8 cellular contexts compared by ENCODE assay signal in genomic region chr1:12229835-12230548, GRCh38. TPM values are rescaled to one million over a fixed set of nuclear protein-coding genes. Genes with fewer than 3 reads are reported as not detected.
DNase-seq lines count a peak whose midpoint lies in the region; ATAC-seq and TF ChIP-seq lines count a peak whose summit lies in the region.

Gene VPS13D, plus strand, starts transcription at chr1:12230030. Its CDS starts 4,237 bp downstream, at chr1:12234267.

- POLR2A ChIA-PET in SK-N-SH (lab: Yijun Ruan, JAX): no interaction called here

- peaks cover 42% of the 10 kb centered on the region for H3K79me2 ChIP-seq in SK-N-SH (ENCODE audit: insufficient read depth)

- 0% methylated on average over 3 of the region's 77 CpGs for WGBS in SK-N-SH (ENCODE audit: low lambda C conversion rate)

- CTCF ChIA-PET in SK-N-SH (lab: Yijun Ruan, JAX): interaction anchor here (0.8 to 6.5 kb wide), 14 partner anchors 9 to 429 kb away, joined by 3 to 45 read pairs (median 5); no protein-coding TSS in a partner anchor
- CTCF ChIA-PET in activated naive CD4-positive, alpha-beta T cell treated with anti-CD3 and anti-CD28 coated beads, Interleukin-2, amount 10 ng/mL, durations not matched to agents 7 days and 5 days (lab: Charles Lee): interaction anchor here (2.2 kb wide), 2 partner anchors 20 to 105 kb away, joined by 7 to 9 read pairs; no protein-coding TSS in a partner anchor

- peak within 1 kb of the TSS; percentile 86 for H3K4me3 Mint-ChIP-seq in activated naive CD4-positive, alpha-beta T cell treated with anti-CD3 and anti-CD28 coated beads, Interleukin-2, amount 10 ng/mL, durations not matched to agents 7 days and 5 days

- no peak; a peak in 1 of 4 replicates for TF ChIP-seq EP300 in SK-N-SH (IDR thresholded peaks at IDR 0.05; ENCODE audit: borderline replicate concordance in 1 of 2, low read depth in 1 of 2, low read length in 1 of 2)

- TF ChIP-seq RAD21 in SK-N-SH (IDR thresholded peaks at IDR 0.05; ENCODE audit: low read length): peak; percentile 17; the same call in 1 of the 2 replicates

- H3K27ac ChIP-seq in SK-N-SH (ENCODE audit: low read depth in 2 of 2, low read length in 1 of 2) (peak within 1 kb of the TSS in 1 of 2 experiments; percentile 43; a peak in 1 of 4 replicates), temporal lobe (ENCODE audit: low read depth, low read length) (no peak within 1 kb of the TSS)

- H3K9me3 ChIP-seq in SK-N-SH: no peaks in the 10 kb centered on the region

- peak within 1 kb of the TSS; percentile 76 to 85 for H3K4me3 ChIP-seq in SK-N-SH (ENCODE audit: low read depth in 2 of 2, low read length in 1 of 2)

- H3K27me3 ChIP-seq in SK-N-SH (ENCODE audit: insufficient read depth): no peaks in the 10 kb centered on the region

- TF ChIP-seq CTCF in SK-N-SH (IDR thresholded peaks at IDR 0.05): peak; percentile 85
- peak in 2 of 3 donors; percentile 44 to 75 for TF ChIP-seq CTCF in omental fat pad (IDR thresholded peaks at IDR 0.05)

- H3K9ac ChIP-seq in SK-N-SH: peak within 1 kb of the TSS; percentile 87

- H3K9me2 ChIP-seq in SK-N-SH: no peaks in the 10 kb centered on the region

- peaks cover 19% of the 10 kb centered on the region for H3K4me1 Mint-ChIP-seq in activated naive CD4-positive, alpha-beta T cell treated with anti-CD3 and anti-CD28 coated beads, Interleukin-2, amount 10 ng/mL, durations not matched to agents 7 days and 5 days

- H3F3A ChIP-seq in SK-N-SH (replicated peaks; ENCODE audit: insufficient read depth): no peaks in the 10 kb centered on the region

- H3K4me1 ChIP-seq in SK-N-SH (ENCODE audit: control insufficient read depth in 1 of 2, insufficient read depth in 2 of 2, low read depth in 1 of 2, low read length in 1 of 2): peaks cover 6 to 7% of the 10 kb centered on the region in 2 experiments; a peak in 2 of 4 replicates

- H3K36me3 ChIP-seq in SK-N-SH (replicated peaks in 1 of 2; ENCODE audit: control insufficient read depth in 1 of 2, insufficient read depth in 2 of 2, low read length in 1 of 2): peaks cover 0 to 8% of the 10 kb centered on the region in 2 experiments

- peak; percentile 93 for DNase-seq in DMS53 (lab: John Stamatoyannopoulos, UW)
- peak; percentile 67 for DNase-seq in KG1 (lab: John Stamatoyannopoulos, UW)
- DNase-seq in SK-N-SH: peak; percentile 96
- DNase-seq in activated naive CD4-positive, alpha-beta T cell treated with anti-CD3 and anti-CD28 coated beads, Interleukin-2, amount 10 ng/mL, durations not matched to agents 7 days and 5 days: peak; percentile 88
- no peak for DNase-seq in glomerular endothelial cell (ENCODE audit: extremely low read depth, low read depth, low spot score)
- DNase-seq in omental fat pad (ENCODE audit: low spot score): peak; percentile 73

- peak within 1 kb of the TSS; percentile 99 for H3K4me2 ChIP-seq in SK-N-SH

- peak within 1 kb of the TSS; percentile 70 for H2AFZ ChIP-seq in SK-N-SH (ENCODE audit: low read depth)

- no peaks in the 10 kb centered on the region for H3K9me3 Mint-ChIP-seq in activated naive CD4-positive, alpha-beta T cell treated with anti-CD3 and anti-CD28 coated beads, Interleukin-2, amount 10 ng/mL, durations not matched to agents 7 days and 5 days

- peak; percentile 52 for ATAC-seq in GM21447 (IDR thresholded peaks at IDR 0.05; ENCODE audit: unreplicated experiment)
- peak; percentile 82 for ATAC-seq in omental fat pad (ENCODE audit: low FRiP score)

- 0 out of 2 replicates have a peak, but pooled peaks cover 12% of the 10 kb centered on the region for H4K20me1 ChIP-seq in SK-N-SH (ENCODE audit: insufficient read depth)

- peaks cover 3% of the 10 kb centered on the region for H3K36me3 Mint-ChIP-seq in activated naive CD4-positive, alpha-beta T cell treated with anti-CD3 and anti-CD28 coated beads, Interleukin-2, amount 10 ng/mL, durations not matched to agents 7 days and 5 days

- H3K27ac Mint-ChIP-seq in activated naive CD4-positive, alpha-beta T cell treated with anti-CD3 and anti-CD28 coated beads, Interleukin-2, amount 10 ng/mL, durations not matched to agents 7 days and 5 days: peak within 1 kb of the TSS; percentile 81

- peaks cover 18% of the 10 kb centered on the region for H3K27me3 Mint-ChIP-seq in activated naive CD4-positive, alpha-beta T cell treated with anti-CD3 and anti-CD28 coated beads, Interleukin-2, amount 10 ng/mL, durations not matched to agents 7 days and 5 days

TF ChIP-seq in SK-N-SH, 30 proteins besides CTCF, POLR2A, EP300 and RAD21 (continues in another document):
- TF ChIP-seq SMC3 (IDR thresholded peaks at IDR 0.05; ENCODE audit: low read depth, low read length): peak; percentile 42
- no peak; the same call in 1 of the 2 replicates for TF ChIP-seq MXI1 (IDR thresholded peaks at IDR 0.05; ENCODE audit: low read depth, low read length)
- TF ChIP-seq EZH2phosphoT487 (IDR thresholded peaks at IDR 0.05; ENCODE audit: borderline replicate concordance, low read depth): no peak
- peak; percentile 43 for TF ChIP-seq NRF1 (IDR thresholded peaks at IDR 0.05; ENCODE audit: low read depth, low read length)
- TF ChIP-seq ZBTB33 (IDR thresholded peaks at IDR 0.05; ENCODE audit: borderline replicate concordance, low read depth): no peak
- no peak for TF ChIP-seq JUND (IDR thresholded peaks at IDR 0.05)
- TF ChIP-seq GABPA (IDR thresholded peaks at IDR 0.05; ENCODE audit: low read depth): no peak
- TF ChIP-seq, protein P1, sequence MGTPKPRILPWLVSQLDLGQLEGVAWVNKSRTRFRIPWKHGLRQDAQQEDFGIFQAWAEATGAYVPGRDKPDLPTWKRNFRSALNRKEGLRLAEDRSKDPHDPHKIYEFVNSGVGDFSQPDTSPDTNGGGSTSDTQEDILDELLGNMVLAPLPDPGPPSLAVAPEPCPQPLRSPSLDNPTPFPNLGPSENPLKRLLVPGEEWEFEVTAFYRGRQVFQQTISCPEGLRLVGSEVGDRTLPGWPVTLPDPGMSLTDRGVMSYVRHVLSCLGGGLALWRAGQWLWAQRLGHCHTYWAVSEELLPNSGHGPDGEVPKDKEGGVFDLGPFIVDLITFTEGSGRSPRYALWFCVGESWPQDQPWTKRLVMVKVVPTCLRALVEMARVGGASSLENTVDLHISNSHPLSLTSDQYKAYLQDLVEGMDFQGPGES (IDR thresholded peaks at IDR 0.05; ENCODE audit: low read depth, low read length): no peak
- TF ChIP-seq RFX5 (IDR thresholded peaks at IDR 0.05; ENCODE audit: low read length): no peak
- TF ChIP-seq, protein P2, sequence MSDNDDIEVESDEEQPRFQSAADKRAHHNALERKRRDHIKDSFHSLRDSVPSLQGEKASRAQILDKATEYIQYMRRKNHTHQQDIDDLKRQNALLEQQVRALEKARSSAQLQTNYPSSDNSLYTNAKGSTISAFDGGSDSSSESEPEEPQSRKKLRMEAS (IDR thresholded peaks at IDR 0.05; ENCODE audit: low read depth): no peak
- 0 out of 2 replicates have a peak, but pooled peaks have one; percentile 76 for TF ChIP-seq SIN3A (IDR thresholded peaks at IDR 0.05; ENCODE audit: borderline replicate concordance, low read depth, low read length)
- TF ChIP-seq TEAD4 (IDR thresholded peaks at IDR 0.05; ENCODE audit: borderline replicate concordance, insufficient read depth): no peak
- peak; percentile 84 for TF ChIP-seq CHD2 (IDR thresholded peaks at IDR 0.05; ENCODE audit: low read length, partially characterized antibody)
- no peak for TF ChIP-seq MEF2A (IDR thresholded peaks at IDR 0.05; ENCODE audit: borderline replicate concordance, low read depth)
- TF ChIP-seq YY1 (IDR thresholded peaks at IDR 0.05; ENCODE audit: low read depth): peak; percentile 84
- TF ChIP-seq GATA2 (CRISPR knock-in tag; IDR thresholded peaks at IDR 0.05): no peak
- peak; percentile 54; the same call in 1 of the 2 replicates for TF ChIP-seq TAF1 (IDR thresholded peaks at IDR 0.05; ENCODE audit: borderline replicate concordance, low read depth, low read length)
- no peak for TF ChIP-seq FOXM1 (IDR thresholded peaks at IDR 0.05; ENCODE audit: low read depth)
- no peak for TF ChIP-seq FOXJ3 (CRISPR knock-in tag; IDR thresholded peaks at IDR 0.05)
- TF ChIP-seq RCOR1 (IDR thresholded peaks at IDR 0.05; ENCODE audit: low read length): no peak
- TF ChIP-seq, protein P3, sequence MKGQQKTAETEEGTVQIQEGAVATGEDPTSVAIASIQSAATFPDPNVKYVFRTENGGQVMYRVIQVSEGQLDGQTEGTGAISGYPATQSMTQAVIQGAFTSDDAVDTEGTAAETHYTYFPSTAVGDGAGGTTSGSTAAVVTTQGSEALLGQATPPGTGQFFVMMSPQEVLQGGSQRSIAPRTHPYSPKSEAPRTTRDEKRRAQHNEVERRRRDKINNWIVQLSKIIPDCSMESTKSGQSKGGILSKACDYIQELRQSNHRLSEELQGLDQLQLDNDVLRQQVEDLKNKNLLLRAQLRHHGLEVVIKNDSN (IDR thresholded peaks at IDR 0.05; ENCODE audit: borderline replicate concordance, low read depth): no peak
- TF ChIP-seq ELF1 (IDR thresholded peaks at IDR 0.05): no peak; the same call in 1 of the 2 replicates
- no peak for TF ChIP-seq RXRA (IDR thresholded peaks at IDR 0.05; ENCODE audit: borderline replicate concordance, low read depth)

RNA-seq across cellular contexts. Expression of gene VPS13D, which starts in this region (rescaled TPM):
- polyA plus RNA-seq in SK-N-SH (2012; rRNA removed): 14.4 and 15.0 TPM in 2 replicates
- 9.1 and 10.8 TPM in 2 replicates for polyA plus RNA-seq in SK-N-SH (2012; cell fraction: cytosol; rRNA removed)
- polyA plus RNA-seq in SK-N-SH (2012; cell fraction: nucleus; rRNA removed): 19.8 and 28.7 TPM in 2 replicates
- total RNA-seq in glomerular endothelial cell: 24.8 and 36.8 TPM in 2 replicates
- 100 to 1,000 TPM in 1 of 4 donors, 10 to 100 TPM in 3; 88.1 to 105 (median 97.1) TPM for total RNA-seq in omental fat pad
- total RNA-seq in temporal lobe: 52.1 TPM
